In the genomic region with DNA sequence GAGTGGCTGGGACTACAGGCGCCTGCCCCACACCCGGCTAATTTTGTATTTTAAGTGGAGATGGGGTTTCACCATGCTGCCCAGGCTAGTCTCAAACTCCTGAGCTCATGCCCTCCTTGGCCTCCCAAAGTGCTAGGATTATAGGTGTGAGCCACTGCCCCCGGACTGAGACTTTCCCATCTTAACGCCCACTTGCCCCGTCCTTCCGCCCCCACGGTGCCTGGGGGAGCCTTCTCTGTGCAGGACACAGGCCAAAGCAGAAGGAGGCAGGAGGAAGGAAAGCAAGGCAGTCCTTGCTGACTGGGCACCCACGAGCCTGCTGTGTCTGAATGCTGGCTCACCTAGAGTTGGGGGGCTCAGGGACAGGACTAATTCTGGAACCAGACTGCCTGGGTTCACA, we compare ENCODE assay signal across 37 cellular contexts. TPM values are rescaled to one million over a fixed set of nuclear protein-coding genes. Genes with fewer than 3 reads are reported as not detected.
"Had no signal": no experiment of that assay in that cellular context is flagged by ENCODE, and none has a peak within 500 bp of the region (broad histone marks: within the 10 kb centered on the region; RNA-seq: fewer than 3 reads in every experiment).

No MANE protein-coding gene starts in this region.

- H3K4me3 ChIP-seq: MG63 had no signal

- H3K36me3 ChIP-seq: MG63 had no signal

- H3K9me3 ChIP-seq: MG63 had no signal

- DNase-seq: Karpas-422, Kasumi-1, MG63, MM.1S, MV-4-11, NCI-H1048, NCI-H1092, NCI-H1092 treated with DMSO at 0.1 percent for 48 hours, NCI-H1105, NCI-H1105 treated with DMSO at 0.1 percent for 48 hours, NCI-H1417 treated with DMSO at 0.1 percent for 48 hours, NCI-H1436, NCI-H1436 treated with DMSO at 0.1 percent for 48 hours, NCI-H146, NCI-H1694, NCI-H1694 treated with DMSO at 0.1 percent for 48 hours, NCI-H187, NCI-H187 treated with DMSO at 0.1 percent for 48 hours, NCI-H1930, NCI-H2029, NCI-H2029 treated with DMSO at 0.1 percent for 48 hours, NCI-H2081, NCI-H2081 treated with DMSO at 0.1 percent for 48 hours, NCI-H2107, NCI-H2171, NCI-H2171 treated with DMSO at 0.1 percent for 48 hours, NCI-H2227 treated with DMSO at 0.1 percent for 48 hours, NCI-H226, NCI-H345, NCI-H446, NCI-H446 treated with DMSO at 0.1 percent for 48 hours, NCI-H510A, NCI-H510A treated with DMSO at 0.1 percent for 48 hours had no signal

RNA-seq across cellular contexts. Expression of a gene that starts 17.6 kb away (rescaled TPM):
- total RNA-seq: LHCN-M2, M059J, MCF 10A, NCI-H460 had no signal

RNA-seq across cellular contexts. Expression of a gene that starts 57.6 kb away (rescaled TPM):
- total RNA-seq: LHCN-M2 had no signal
